Comparison of ENCODE assay signal across 12 cellular contexts in the genomic region with DNA sequence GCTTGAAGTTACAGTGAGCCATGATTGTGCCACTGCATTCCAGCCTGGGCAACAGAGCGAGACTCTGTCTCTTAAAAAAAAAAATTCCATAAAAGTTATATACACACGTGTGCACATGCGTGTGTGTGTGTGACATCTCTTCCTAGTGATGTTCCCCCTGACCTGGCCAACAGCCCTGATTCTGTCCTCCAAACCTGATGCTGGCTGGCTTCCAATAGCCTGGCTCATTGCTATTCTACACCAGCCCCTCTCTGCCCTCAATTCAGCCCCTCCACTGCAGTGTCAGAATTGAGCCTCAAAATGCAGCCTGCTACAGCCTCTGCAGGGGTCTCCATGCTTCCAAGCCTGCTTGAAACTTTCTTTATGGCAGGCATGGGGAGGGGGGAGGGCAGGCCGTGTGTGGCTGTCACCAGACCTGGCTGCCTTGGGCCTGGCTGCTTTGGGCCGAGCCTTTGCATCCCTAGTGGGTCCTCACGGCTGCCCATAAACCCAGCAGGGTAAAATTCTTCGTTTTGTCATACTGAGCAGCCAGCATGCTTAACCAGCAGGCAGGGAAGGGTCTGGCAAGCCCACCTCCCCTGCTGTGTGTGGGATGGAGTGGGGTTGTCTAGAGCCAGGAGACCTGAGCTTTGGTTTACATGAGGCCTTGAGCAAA. TPM values are rescaled to one million over a fixed set of nuclear protein-coding genes. Genes with fewer than 3 reads are reported as not detected.
DNase-seq lines count a peak whose midpoint lies in the region; ATAC-seq and TF ChIP-seq lines count a peak whose summit lies in the region.
"Had no signal": no experiment of that assay in that cellular context is flagged by ENCODE, and none has a peak within 500 bp of the region (broad histone marks: within the 10 kb centered on the region; RNA-seq: fewer than 3 reads in every experiment).

No MANE protein-coding gene starts in this region.

- H3K9me3 Mint-ChIP-seq in stimulated activated naive CD8-positive, alpha-beta T cell treated with anti-CD3 and anti-CD28 coated beads, Interleukin-15, Interleukin-2, amounts not matched to agents 100 ng/mL and 50 ng/mL, for 24 hours, result no peaks in the 10 kb centered on the region
- no peaks in the 10 kb centered on the region for H3K9me3 Mint-ChIP-seq in stimulated activated naive CD8-positive, alpha-beta T cell treated with anti-CD3 and anti-CD28 coated beads, Interleukin-15, amount 100 ng/mL, for 72 hours
- no peaks in the 10 kb centered on the region for H3K9me3 Mint-ChIP-seq in activated T-helper 1 cell treated with anti-CD3 and anti-CD28 coated beads, Interleukin-12 subunit alpha, Interleukin-12 subunit beta, Interleukin-2, Interleukin-4 antibody, amounts not matched to agents 30 ng/mL and 10 ng/mL and 1 ng/mL, durations not matched to agents 14 hours and 24 hours and 36 hours

- H3K4me3 Mint-ChIP-seq in stimulated activated naive CD8-positive, alpha-beta T cell treated with anti-CD3 and anti-CD28 coated beads, Interleukin-15, Interleukin-2, amounts not matched to agents 100 ng/mL and 50 ng/mL, for 24 hours, result no peak overlapping the region
- H3K4me3 Mint-ChIP-seq in stimulated activated naive CD8-positive, alpha-beta T cell treated with anti-CD3 and anti-CD28 coated beads, Interleukin-15, amount 100 ng/mL, for 72 hours, result no peak overlapping the region
- no peak overlapping the region for H3K4me3 Mint-ChIP-seq in activated T-helper 1 cell treated with anti-CD3 and anti-CD28 coated beads, Interleukin-12 subunit alpha, Interleukin-12 subunit beta, Interleukin-2, Interleukin-4 antibody, amounts not matched to agents 30 ng/mL and 10 ng/mL and 1 ng/mL, durations not matched to agents 14 hours and 24 hours and 36 hours
- H3K4me3 Mint-ChIP-seq: B cell had no signal

- no peak overlapping the region for H3K4me3 ChIP-seq in ascending aorta
- H3K4me3 ChIP-seq: body of pancreas, dorsolateral prefrontal cortex, ovary had no signal

- peaks cover 12% of the 10 kb centered on the region for H3K36me3 Mint-ChIP-seq in stimulated activated naive CD8-positive, alpha-beta T cell treated with anti-CD3 and anti-CD28 coated beads, Interleukin-15, Interleukin-2, amounts not matched to agents 100 ng/mL and 50 ng/mL, for 24 hours (ENCODE audit: low read depth)
- H3K36me3 Mint-ChIP-seq in activated T-helper 1 cell treated with anti-CD3 and anti-CD28 coated beads, Interleukin-12 subunit alpha, Interleukin-12 subunit beta, Interleukin-2, Interleukin-4 antibody, amounts not matched to agents 30 ng/mL and 10 ng/mL and 1 ng/mL, durations not matched to agents 14 hours and 24 hours and 36 hours (ENCODE audit: low read depth), result peaks cover 19% of the 10 kb centered on the region

- peaks cover 26% of the 10 kb centered on the region for H3K4me1 Mint-ChIP-seq in stimulated activated naive CD8-positive, alpha-beta T cell treated with anti-CD3 and anti-CD28 coated beads, Interleukin-15, Interleukin-2, amounts not matched to agents 100 ng/mL and 50 ng/mL, for 24 hours (ENCODE audit: low read depth)
- H3K4me1 Mint-ChIP-seq in stimulated activated naive CD8-positive, alpha-beta T cell treated with anti-CD3 and anti-CD28 coated beads, Interleukin-15, amount 100 ng/mL, for 72 hours, result peaks cover 60% of the 10 kb centered on the region
- H3K4me1 Mint-ChIP-seq in activated T-helper 1 cell treated with anti-CD3 and anti-CD28 coated beads, Interleukin-12 subunit alpha, Interleukin-12 subunit beta, Interleukin-2, Interleukin-4 antibody, amounts not matched to agents 30 ng/mL and 10 ng/mL and 1 ng/mL, durations not matched to agents 14 hours and 24 hours and 36 hours (ENCODE audit: low read depth), result peaks cover 23% of the 10 kb centered on the region
- H3K4me1 Mint-ChIP-seq: B cell had no signal

- H3K9me3 ChIP-seq in ascending aorta, result no peaks in the 10 kb centered on the region
- H3K9me3 ChIP-seq: body of pancreas, ovary had no signal

- DNase-seq in stimulated activated naive CD8-positive, alpha-beta T cell treated with anti-CD3 and anti-CD28 coated beads, Interleukin-15, amount 100 ng/mL, for 72 hours, result no peak
- DNase-seq in activated T-helper 1 cell treated with anti-CD3 and anti-CD28 coated beads, Interleukin-12 subunit alpha, Interleukin-12 subunit beta, Interleukin-2, Interleukin-4 antibody, amounts not matched to agents 30 ng/mL and 10 ng/mL and 1 ng/mL, durations not matched to agents 14 hours and 24 hours and 36 hours (ENCODE audit: low spot score), result no peak
- DNase-seq in iPS-NIHi11 (ENCODE audit: low spot score) (peak; percentile 43), NCI-H2029 treated with DMSO at 0.1 percent for 48 hours (lab: John Stamatoyannopoulos, UW) (no peak), ascending aorta (ENCODE audit: low spot score in 2 of 2) (no peak)
- DNase-seq in stimulated activated naive CD4-positive, alpha-beta T cell treated with Interleukin-2 at 50 U/mL for 16 hours (lab: John Stamatoyannopoulos, UW), result no peak
- DNase-seq: NCI-H187 treated with DMSO at 0.1 percent for 48 hours, ovary had no signal

- no peak overlapping the region for H3K27ac ChIP-seq in ascending aorta
- H3K27ac ChIP-seq: body of pancreas, ovary had no signal

- no peaks in the 10 kb centered on the region for H3K27me3 ChIP-seq in ascending aorta
- H3K27me3 ChIP-seq: body of pancreas, dorsolateral prefrontal cortex, ovary had no signal

- peaks cover 0 to 3% of the 10 kb centered on the region in 2 donors for H3K36me3 ChIP-seq in ascending aorta
- H3K36me3 ChIP-seq: ovary had no signal

- no peak for TF ChIP-seq CTCF in ascending aorta (IDR thresholded peaks at IDR 0.05)

- peaks cover 0 to 7% of the 10 kb centered on the region in 2 donors for H3K4me1 ChIP-seq in ascending aorta
- H3K4me1 ChIP-seq: body of pancreas had no signal

- H3K27me3 Mint-ChIP-seq in stimulated activated naive CD8-positive, alpha-beta T cell treated with anti-CD3 and anti-CD28 coated beads, Interleukin-15, Interleukin-2, amounts not matched to agents 100 ng/mL and 50 ng/mL, for 24 hours, result no peaks in the 10 kb centered on the region
- no peaks in the 10 kb centered on the region for H3K27me3 Mint-ChIP-seq in stimulated activated naive CD8-positive, alpha-beta T cell treated with anti-CD3 and anti-CD28 coated beads, Interleukin-15, amount 100 ng/mL, for 72 hours
- no peaks in the 10 kb centered on the region for H3K27me3 Mint-ChIP-seq in activated T-helper 1 cell treated with anti-CD3 and anti-CD28 coated beads, Interleukin-12 subunit alpha, Interleukin-12 subunit beta, Interleukin-2, Interleukin-4 antibody, amounts not matched to agents 30 ng/mL and 10 ng/mL and 1 ng/mL, durations not matched to agents 14 hours and 24 hours and 36 hours (ENCODE audit: insufficient read depth)
- H3K27me3 Mint-ChIP-seq: B cell had no signal

- ATAC-seq in stimulated activated naive CD8-positive, alpha-beta T cell treated with anti-CD3 and anti-CD28 coated beads, Interleukin-15, amount 100 ng/mL, for 72 hours, result no peak
- ATAC-seq: body of pancreas had no signal

- intact Hi-C loops in activated T-helper 1 cell treated with anti-CD3 and anti-CD28 coated beads, Interleukin-12 subunit alpha, Interleukin-12 subunit beta, Interleukin-2, Interleukin-4 antibody, amounts not matched to agents 30 ng/mL and 10 ng/mL and 1 ng/mL, durations not matched to agents 14 hours and 24 hours and 36 hours (cut with micrococcal nuclease), result loop anchor here (1.0 kb wide), 3 partner anchors 28 to 80 kb away; no protein-coding TSS in a partner anchor
- intact Hi-C loops in ascending aorta (cut with DNase I), result no loop called here

- H3K27ac Mint-ChIP-seq in stimulated activated naive CD8-positive, alpha-beta T cell treated with anti-CD3 and anti-CD28 coated beads, Interleukin-15, Interleukin-2, amounts not matched to agents 100 ng/mL and 50 ng/mL, for 24 hours, result peak overlapping the region; percentile 1
- H3K27ac Mint-ChIP-seq in stimulated activated naive CD8-positive, alpha-beta T cell treated with anti-CD3 and anti-CD28 coated beads, Interleukin-15, amount 100 ng/mL, for 72 hours, result peak overlapping the region in 1 of 2 donors; percentile 57
- H3K27ac Mint-ChIP-seq in activated T-helper 1 cell treated with anti-CD3 and anti-CD28 coated beads, Interleukin-12 subunit alpha, Interleukin-12 subunit beta, Interleukin-2, Interleukin-4 antibody, amounts not matched to agents 30 ng/mL and 10 ng/mL and 1 ng/mL, durations not matched to agents 14 hours and 24 hours and 36 hours, result peak overlapping the region; percentile 75
- H3K27ac Mint-ChIP-seq: B cell had no signal

RNA-seq across cellular contexts. Expression of gene DOCK3, which starts 22.7 kb away (rescaled TPM):
- total RNA-seq in activated T-helper 1 cell treated with anti-CD3 and anti-CD28 coated beads, Interleukin-12 subunit alpha, Interleukin-12 subunit beta, Interleukin-2, Interleukin-4 antibody, amounts not matched to agents 30 ng/mL and 10 ng/mL and 1 ng/mL, durations not matched to agents 14 hours and 24 hours and 36 hours, result 1.5 and 1.6 TPM in 2 replicates
- total RNA-seq in ascending aorta, result 3.9 TPM

RNA-seq across cellular contexts. Expression of gene MAPKAPK3, which starts 35.1 kb away (rescaled TPM):
- total RNA-seq in activated T-helper 1 cell treated with anti-CD3 and anti-CD28 coated beads, Interleukin-12 subunit alpha, Interleukin-12 subunit beta, Interleukin-2, Interleukin-4 antibody, amounts not matched to agents 30 ng/mL and 10 ng/mL and 1 ng/mL, durations not matched to agents 14 hours and 24 hours and 36 hours, result 191 and 201 TPM in 2 replicates
- 23.7 TPM for total RNA-seq in ascending aorta

RNA-seq across cellular contexts. Expression of gene CISH, which starts 40.4 kb away (rescaled TPM):
- total RNA-seq in activated T-helper 1 cell treated with anti-CD3 and anti-CD28 coated beads, Interleukin-12 subunit alpha, Interleukin-12 subunit beta, Interleukin-2, Interleukin-4 antibody, amounts not matched to agents 30 ng/mL and 10 ng/mL and 1 ng/mL, durations not matched to agents 14 hours and 24 hours and 36 hours, result 334 and 341 TPM in 2 replicates
- total RNA-seq in ascending aorta, result 6.1 TPM

Comparison
In these comparisons a context has a peak if more than half of its experiments do, and no peak if none do; other contexts are left out.
1. RNA of gene CISH, which starts 40.4 kb away (total RNA-seq): 334 to 341 TPM in activated T-helper 1 cell treated with anti-CD3 and anti-CD28 coated beads, Interleukin-12 subunit alpha, Interleukin-12 subunit beta, Interleukin-2, Interleukin-4 antibody, amounts not matched to agents 30 ng/mL and 10 ng/mL and 1 ng/mL, durations not matched to agents 14 hours and 24 hours and 36 hours; 6.1 TPM in ascending aorta (single experiment); every median in the first group is over 10 times any median in the second.